In genomic region chr14:31911160-31911559, GRCh38 we compare ENCODE assay signal across 8 cellular contexts.
"Had no signal": no experiment of that assay in that cellular context is flagged by ENCODE, and none has a peak within 500 bp of the region (broad histone marks: within the 10 kb centered on the region; RNA-seq: fewer than 3 reads in every experiment).

No MANE protein-coding gene starts in this region.

- H3K4me3 ChIP-seq: GM12878 had no signal

- DNase-seq: GDM1, GF-D8 had no signal

- ATAC-seq: GM12878 had no signal

- FAIRE-seq: G401.6, GM12878, GM12891, GM12892, GM18507, GM19239 had no signal
